10 cellular contexts compared by ENCODE assay signal in genomic region chr11:117220999-117221774, GRCh38. TPM values are rescaled to one million over a fixed set of nuclear protein-coding genes. Genes with fewer than 3 reads are reported as not detected.
DNase-seq lines count a peak whose midpoint lies in the region; ATAC-seq and TF ChIP-seq lines count a peak whose summit lies in the region.
"Had no signal": no experiment of that assay in that cellular context is flagged by ENCODE, and none has a peak within 500 bp of the region (broad histone marks: within the 10 kb centered on the region; RNA-seq: fewer than 3 reads in every experiment).

No MANE protein-coding gene starts in this region.

- H3K9me3 ChIP-seq in HUES64 (ENCODE audit: insufficient read depth, low read depth, low read length) (no peaks in the 10 kb centered on the region), adrenal gland (replicated peaks in 1 of 3) (no peaks in the 10 kb centered on the region), skeletal muscle satellite cell (replicated peaks; ENCODE audit: low read length) (no peaks in the 10 kb centered on the region)
- H3K9me3 ChIP-seq: Caco-2 had no signal

- H3K36me3 ChIP-seq in HUES64 (ENCODE audit: insufficient read depth, low read length), result peaks cover 77% of the 10 kb centered on the region
- peaks cover 0 to 71% of the 10 kb centered on the region in 2 donors for H3K36me3 ChIP-seq in adrenal gland (replicated peaks in 1 of 2)
- peaks cover 48% of the 10 kb centered on the region for H3K36me3 ChIP-seq in skeletal muscle satellite cell (ENCODE audit: insufficient read depth, low read length)

- 87% methylated on average over 7 of the region's 7 CpGs for WGBS in HUES64
- WGBS in adrenal gland, 4 donors, result 72 to 93% (median 82%) methylated on average over 4 to 7 of the region's 7 CpGs

- H3K27me3 ChIP-seq in HUES64 (ENCODE audit: insufficient read depth, low read length) (no peaks in the 10 kb centered on the region), adrenal gland (no peaks in the 10 kb centered on the region), skeletal muscle satellite cell (ENCODE audit: control insufficient read depth, insufficient read depth, low read length) (no peaks in the 10 kb centered on the region)

- peak overlapping the region; percentile 64 for H3K4me2 ChIP-seq in skeletal muscle satellite cell (ENCODE audit: low read length)

- H3K27ac ChIP-seq in HUES64 (ENCODE audit: low read depth, low read length), result peak overlapping the region; percentile 25; the same call in 1 of the 2 replicates
- peak overlapping the region; percentile 2 to 95 (median 30) for H3K27ac ChIP-seq in adrenal gland

- H3K4me1 ChIP-seq in HUES64 (ENCODE audit: insufficient read depth, low read length) (peaks cover 11% of the 10 kb centered on the region; the same call in 1 of the 2 replicates), adrenal gland (replicated peaks in 1 of 2) (peaks cover 0 to 39% of the 10 kb centered on the region in 2 donors), skeletal muscle satellite cell (ENCODE audit: control insufficient read depth, insufficient read depth, low read length) (peaks cover 59% of the 10 kb centered on the region)

- H3K4me3 ChIP-seq in HUES64 (ENCODE audit: low read length) (no peak overlapping the region), adrenal gland (no peak overlapping the region), skeletal muscle satellite cell (ENCODE audit: low read length) (peak overlapping the region; percentile 15)

- DNase-seq in adrenal gland, result no peak
- DNase-seq in left cardiac atrium, result peak; percentile 69
- DNase-seq in activated CD4-positive, alpha-beta T cell treated with anti-CD3 and anti-CD28 coated beads, Interleukin-2, amount 50 U/mL, for 1 hour, result no peak
- no peak for DNase-seq in NCI-H1417 treated with DMSO at 0.1 percent for 48 hours (lab: John Stamatoyannopoulos, UW)
- DNase-seq in cerebellar cortex (ENCODE audit: low spot score), result no peak
- no peak for DNase-seq in RPMI8226
- DNase-seq: naive B cell had no signal

- H3K9ac ChIP-seq in HUES64 (ENCODE audit: low read depth, low read length) (no peak overlapping the region), skeletal muscle satellite cell (ENCODE audit: low read depth, low read length) (peak overlapping the region; percentile 51)

- intact Hi-C loops in adrenal gland (cut with DNase I) (loop anchor here in 1 of 2 donors (10.0 kb wide), 1 partner anchor 436 kb away; the partner anchor contains the start of gene ZPR1), left cardiac atrium (cut with DNase I) (loop anchor here (5.0 to 10.0 kb wide), 4 partner anchors 44 to 436 kb away; partner anchors contain the start of genes SIDT2 (in 1 of the 2) and ZPR1 (in 1 of the 2))

- no peak for TF ChIP-seq CTCF in adrenal gland (IDR thresholded peaks at IDR 0.05)

- peak; percentile 59 to 64 for ATAC-seq in left cardiac atrium

- TF ChIP-seq POLR2A in adrenal gland (IDR thresholded peaks at IDR 0.05), result no peak

RNA-seq across cellular contexts. Expression of gene PCSK7, which starts 10.7 kb away (rescaled TPM):
- polyA plus RNA-seq in HUES64 (2013, experiment 1 of 2), result 18.9 TPM
- polyA plus RNA-seq in HUES64 (2013, experiment 2 of 2), result 18.6 TPM
- 10 to 100 TPM; 22.6 to 54.4 (median 42.2) TPM for total RNA-seq in adrenal gland
- 10 to 100 TPM; 23.4 to 53.0 (median 45.4) TPM for polyA plus RNA-seq in adrenal gland
- 10 to 100 TPM; 29.2 to 42.5 TPM for total RNA-seq in left cardiac atrium
- total RNA-seq in skeletal muscle satellite cell (2012; rRNA removed), result 48.7 and 52.6 TPM in 2 replicates

RNA-seq across cellular contexts. Expression of gene RNF214, which starts 11.3 kb away (rescaled TPM):
- polyA plus RNA-seq in HUES64 (2013, experiment 1 of 2), result 27.3 TPM
- 22.9 TPM for polyA plus RNA-seq in HUES64 (2013, experiment 2 of 2)
- 10 to 100 TPM; 11.3 to 33.8 (median 22.9) TPM for total RNA-seq in adrenal gland
- 10 to 100 TPM; 12.7 to 21.6 (median 19.7) TPM for polyA plus RNA-seq in adrenal gland
- total RNA-seq in left cardiac atrium, result 10 to 100 TPM; 20.3 to 21.0 TPM
- total RNA-seq in skeletal muscle satellite cell (2012; rRNA removed), result 6.6 and 7.4 TPM in 2 replicates

RNA-seq across cellular contexts. Expression of gene TAGLN, which starts 22.0 kb away (rescaled TPM):
- polyA plus RNA-seq in HUES64 (2013, experiment 1 of 2), result 181 TPM
- polyA plus RNA-seq in HUES64 (2013, experiment 2 of 2), result 168 TPM
- total RNA-seq in adrenal gland (1,000 to 10,000 TPM in 1 of 8 donors, 100 to 1,000 TPM in 7; 117 to 1,290 (median 739) TPM), left cardiac atrium (1,000 to 10,000 TPM in 1 of 2 donors, 100 to 1,000 TPM in 1; 829 to 1,367 TPM)
- polyA plus RNA-seq in adrenal gland, result 1,000 to 10,000 TPM in 1 of 3 donors, 100 to 1,000 TPM in 2; 489 to 1,184 (median 817) TPM
- 22.3 and 325 TPM in 2 replicates for total RNA-seq in skeletal muscle satellite cell (2012; rRNA removed)

RNA-seq across cellular contexts. Expression of gene SIDT2, which starts 42.6 kb away (rescaled TPM):
- polyA plus RNA-seq in HUES64 (2013, experiment 1 of 2), result 8.8 TPM
- polyA plus RNA-seq in HUES64 (2013, experiment 2 of 2), result 10.9 TPM
- total RNA-seq in adrenal gland, result 10 to 100 TPM; 23.4 to 87.1 (median 44.5) TPM
- polyA plus RNA-seq in adrenal gland, result 10 to 100 TPM; 27.7 to 75.1 (median 48.8) TPM
- 10 to 100 TPM; 40.8 to 48.5 TPM for total RNA-seq in left cardiac atrium
- total RNA-seq in skeletal muscle satellite cell (2012; rRNA removed), result 7.4 and 9.2 TPM in 2 replicates
